In the genomic region with DNA sequence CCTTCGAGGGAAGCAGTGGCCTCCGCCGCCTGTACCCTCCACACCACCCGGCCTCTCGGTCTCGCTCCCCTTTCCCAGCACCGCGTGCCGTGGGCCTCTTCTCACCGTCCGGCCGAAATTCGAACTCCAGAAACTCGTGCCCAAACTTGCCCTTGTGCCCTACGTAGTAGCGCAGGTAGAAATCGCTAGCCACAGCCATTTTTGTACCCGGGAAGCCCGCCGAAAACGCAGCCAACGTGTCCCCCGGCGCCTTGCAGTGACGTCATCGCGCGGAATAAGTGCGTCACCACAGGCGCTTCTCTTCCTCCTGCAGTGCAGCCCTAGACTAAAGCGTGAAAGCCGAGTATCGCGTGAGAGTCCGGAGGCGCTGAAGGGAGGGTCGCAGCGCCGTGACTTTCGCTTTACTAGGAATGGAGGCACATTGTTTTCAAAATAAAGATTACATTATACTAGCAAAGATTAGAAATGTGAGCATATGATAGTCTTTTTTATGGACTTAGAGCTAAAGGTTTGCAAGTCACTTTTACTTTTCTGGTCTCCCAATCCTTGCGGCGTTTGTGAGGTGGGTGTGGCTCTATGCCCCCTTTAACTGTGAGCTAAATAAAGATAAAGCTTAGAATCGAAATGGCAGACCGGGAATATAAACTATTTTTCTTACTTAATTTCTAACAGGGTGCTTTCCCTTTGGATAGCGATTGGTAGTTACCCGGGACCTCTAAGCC, we compare ENCODE assay signal across 8 cellular contexts. TPM values are rescaled to one million over a fixed set of nuclear protein-coding genes. Genes with fewer than 3 reads are reported as not detected.
DNase-seq lines count a peak whose midpoint lies in the region; ATAC-seq, FAIRE-seq and TF ChIP-seq lines count a peak whose summit lies in the region.

A gene (minus strand): TSS at position 276 of the 722 bp plus-strand sequence. CDS start 77 bp downstream, at position 199.

- peak within 1 kb of the TSS; percentile 70 for H2AFZ ChIP-seq in hepatocyte

- peak within 1 kb of the TSS; percentile 81 for H3K4me2 ChIP-seq in hepatocyte

- no peaks in the 10 kb centered on the region for H3K4me1 ChIP-seq in hepatocyte (ENCODE audit: insufficient read depth)

- peak within 1 kb of the TSS; percentile 55 for H3K4me3 ChIP-seq in hepatocyte

- DNase-seq in NCI-H2081 (lab: John Stamatoyannopoulos, UW) (peak; percentile 90 to 97), T1000 (lab: John Stamatoyannopoulos, UW) (peak; percentile 91), astrocyte of the hippocampus (ENCODE audit: low read depth, low spot score) (peak; percentile 99), hepatocyte (ENCODE audit: low spot score) (peak; percentile 97), renal cortical epithelial cell (ENCODE audit: low read depth) (peak; percentile 86), D721Med (ENCODE audit: insufficient read length, low spot score) (no peak)

- H3K9me3 ChIP-seq in hepatocyte (ENCODE audit: low read depth) = no peaks in the 10 kb centered on the region

- WGBS in hepatocyte (ENCODE audit: low lambda C conversion rate, missing lambda C conversion rate) = under 1% methylated on average over 46 of the region's 46 CpGs

- ATAC-seq in GM18508 (IDR thresholded peaks at IDR 0.05; ENCODE audit: insufficient read depth, unreplicated experiment) (peak; percentile 89), HG03025 (IDR thresholded peaks at IDR 0.05; ENCODE audit: low FRiP score, unreplicated experiment) (peak; percentile 93)

- FAIRE-seq in D721Med (lab: Jason Lieb, UNC) = no peak

- H3K27ac ChIP-seq in hepatocyte = peak within 1 kb of the TSS; percentile 89

- no peaks in the 10 kb centered on the region for H3K36me3 ChIP-seq in hepatocyte (replicated peaks; ENCODE audit: insufficient read depth, low read depth)

- H3K79me2 ChIP-seq in hepatocyte = peaks cover 21% of the 10 kb centered on the region

- TF ChIP-seq CTCF in hepatocyte (IDR thresholded peaks at IDR 0.05; ENCODE audit: poor library complexity) (no peak), D721Med (IDR thresholded peaks at IDR 0.05; ENCODE audit: insufficient read depth, missing control alignments) (no peak)

- no peaks in the 10 kb centered on the region for H3K9me2 ChIP-seq in hepatocyte (replicated peaks; ENCODE audit: insufficient read depth)

- H4K20me1 ChIP-seq in hepatocyte (ENCODE audit: insufficient read depth, poor library complexity, severe bottlenecking) = no peaks in the 10 kb centered on the region

- no peaks in the 10 kb centered on the region for H3K27me3 ChIP-seq in hepatocyte

RNA-seq across cellular contexts. Expression of the gene that starts here (rescaled TPM):
- total RNA-seq in hepatocyte = 21.4 and 23.9 TPM in 2 replicates
- 39.4 and 40.2 TPM in 2 replicates for polyA plus RNA-seq in hepatocyte
- 12.3 and 16.7 TPM in 2 replicates for total RNA-seq in renal cortical epithelial cell
